Comparison of ENCODE assay signal across 24 cellular contexts in genomic region chr17:76050226-76051070, GRCh38. TPM values are rescaled to one million over a fixed set of nuclear protein-coding genes. Genes with fewer than 3 reads are reported as not detected.
DNase-seq lines count a peak whose midpoint lies in the region; TF ChIP-seq lines count a peak whose summit lies in the region.
"Had no signal": no experiment of that assay in that cellular context is flagged by ENCODE, and none has a peak within 500 bp of the region (broad histone marks: within the 10 kb centered on the region; RNA-seq: fewer than 3 reads in every experiment).

No MANE protein-coding gene starts in this region.

- H3K9me3 Mint-ChIP-seq in activated CD4-positive, alpha-beta T cell treated with anti-CD3 and anti-CD28 coated beads, Interleukin-2, amount 10 ng/mL, durations not matched to agents 24 days and 14 days, result no peaks in the 10 kb centered on the region
- H3K9me3 Mint-ChIP-seq in immature natural killer cell, result no peaks in the 10 kb centered on the region
- H3K9me3 Mint-ChIP-seq: activated naive CD8-positive, alpha-beta T cell treated with anti-CD3 and anti-CD28 coated beads, Interleukin-2, amount 10 ng/mL, durations not matched to agents 7 days and 5 days; effector memory CD8-positive, alpha-beta T cell had no signal

- no peak overlapping the region for H3K4me3 ChIP-seq in SK-N-MC
- no peak overlapping the region for H3K4me3 ChIP-seq in sigmoid colon
- H3K4me3 ChIP-seq: Peyer's patch, thoracic aorta had no signal

- peaks cover 0 to 41% (median 30%) of the 10 kb centered on the region in 4 donors for H3K4me1 ChIP-seq in sigmoid colon
- H3K4me1 ChIP-seq: Peyer's patch had no signal

- H3K27me3 ChIP-seq in sigmoid colon, result no peaks in the 10 kb centered on the region
- H3K27me3 ChIP-seq: Peyer's patch had no signal

- no peak for TF ChIP-seq EP300 in sigmoid colon (IDR thresholded peaks at IDR 0.05)

- no peak for DNase-seq in activated CD4-positive, alpha-beta T cell treated with anti-CD3 and anti-CD28 coated beads, Interleukin-2, amount 10 ng/mL, durations not matched to agents 24 days and 14 days
- no peak for DNase-seq in activated CD4-positive, alpha-beta T cell treated with anti-CD3 and anti-CD28 coated beads, Interleukin-2, amount 50 U/mL, for 4 hours
- no peak for DNase-seq in SK-N-MC (ENCODE audit: low read depth, low spot score)
- peak; percentile 35 for DNase-seq in glomerular visceral epithelial cell (ENCODE audit: extremely low spot score)
- no peak for DNase-seq in sigmoid colon
- no peak for DNase-seq in NCI-H1105 treated with DMSO at 0.1 percent for 48 hours (lab: John Stamatoyannopoulos, UW)
- no peak for DNase-seq in NCI-H2107 treated with DMSO at 0.1 percent for 48 hours (lab: John Stamatoyannopoulos, UW; ENCODE audit: unreplicated experiment)
- no peak for DNase-seq in immature natural killer cell
- DNase-seq: activated naive CD8-positive, alpha-beta T cell treated with anti-CD3 and anti-CD28 coated beads, Interleukin-2, amount 10 ng/mL, durations not matched to agents 7 days and 5 days; caudate nucleus; effector memory CD8-positive, alpha-beta T cell; EL; H7; NCI-H187; NCI-H526; Peyer's patch; right cardiac atrium; stimulated activated CD4-positive, alpha-beta T cell treated with anti-CD3 and anti-CD28 coated beads, Interleukin-2, amount 100 ng/mL, for 24 hours; SW 1271 had no signal

- no peaks in the 10 kb centered on the region for H3K27me3 Mint-ChIP-seq in activated CD4-positive, alpha-beta T cell treated with anti-CD3 and anti-CD28 coated beads, Interleukin-2, amount 10 ng/mL, durations not matched to agents 24 days and 14 days
- H3K27me3 Mint-ChIP-seq in immature natural killer cell (ENCODE audit: low read depth in 3 of 3), result peaks cover 0 to 5% (median 3%) of the 10 kb centered on the region in 3 donors
- H3K27me3 Mint-ChIP-seq: activated naive CD8-positive, alpha-beta T cell treated with anti-CD3 and anti-CD28 coated beads, Interleukin-2, amount 10 ng/mL, durations not matched to agents 7 days and 5 days; effector memory CD8-positive, alpha-beta T cell had no signal

- TF ChIP-seq CTCF in sigmoid colon (IDR thresholded peaks at IDR 0.05), result no peak

- no peak overlapping the region for H3K4me3 Mint-ChIP-seq in activated CD4-positive, alpha-beta T cell treated with anti-CD3 and anti-CD28 coated beads, Interleukin-2, amount 10 ng/mL, durations not matched to agents 24 days and 14 days
- no peak overlapping the region for H3K4me3 Mint-ChIP-seq in immature natural killer cell
- H3K4me3 Mint-ChIP-seq: activated naive CD8-positive, alpha-beta T cell treated with anti-CD3 and anti-CD28 coated beads, Interleukin-2, amount 10 ng/mL, durations not matched to agents 7 days and 5 days; effector memory CD8-positive, alpha-beta T cell had no signal

- WGBS in sigmoid colon, 2 donors, result 93 to 94% methylated on average over 16 of the region's 16 CpGs

- H3K4me1 Mint-ChIP-seq in activated CD4-positive, alpha-beta T cell treated with anti-CD3 and anti-CD28 coated beads, Interleukin-2, amount 10 ng/mL, durations not matched to agents 24 days and 14 days, result peaks cover 17% of the 10 kb centered on the region
- no peaks in the 10 kb centered on the region for H3K4me1 Mint-ChIP-seq in immature natural killer cell

- H3K27ac Mint-ChIP-seq in activated CD4-positive, alpha-beta T cell treated with anti-CD3 and anti-CD28 coated beads, Interleukin-2, amount 10 ng/mL, durations not matched to agents 24 days and 14 days, result peak overlapping the region; percentile 47
- H3K27ac Mint-ChIP-seq in immature natural killer cell, result no peak overlapping the region
- H3K27ac Mint-ChIP-seq: activated naive CD8-positive, alpha-beta T cell treated with anti-CD3 and anti-CD28 coated beads, Interleukin-2, amount 10 ng/mL, durations not matched to agents 7 days and 5 days had no signal

- no peak overlapping the region for H3K9ac ChIP-seq in SK-N-MC (ENCODE audit: insufficient read length)

- intact Hi-C loops in activated CD4-positive, alpha-beta T cell treated with anti-CD3 and anti-CD28 coated beads, Interleukin-2, amount 10 ng/mL, durations not matched to agents 24 days and 14 days (cut with micrococcal nuclease), result no loop called here
- intact Hi-C loops in sigmoid colon (cut with DNase I), result no loop called here

- H3K27ac ChIP-seq in SK-N-MC, result peak overlapping the region; percentile 31; the same call in 1 of the 2 replicates
- peak overlapping the region in 3 of 4 donors; percentile 36 to 67 (median 63) for H3K27ac ChIP-seq in sigmoid colon
- H3K27ac ChIP-seq: thoracic aorta had no signal

- peaks cover 62% of the 10 kb centered on the region for H3K36me3 Mint-ChIP-seq in activated CD4-positive, alpha-beta T cell treated with anti-CD3 and anti-CD28 coated beads, Interleukin-2, amount 10 ng/mL, durations not matched to agents 24 days and 14 days (ENCODE audit: low read depth)
- peaks cover 17 to 41% (median 35%) of the 10 kb centered on the region in 3 donors for H3K36me3 Mint-ChIP-seq in immature natural killer cell

- TF ChIP-seq POLR2A in sigmoid colon (IDR thresholded peaks at IDR 0.05), result no peak

- H3K9me3 ChIP-seq in SK-N-MC (ENCODE audit: low read depth, low read length) (no peaks in the 10 kb centered on the region), sigmoid colon (no peaks in the 10 kb centered on the region)
- H3K9me3 ChIP-seq: Peyer's patch, thoracic aorta had no signal

- H3K36me3 ChIP-seq in SK-N-MC (ENCODE audit: insufficient read depth, low read length) (peaks cover 77% of the 10 kb centered on the region), sigmoid colon (peaks cover 33 to 93% (median 51%) of the 10 kb centered on the region in 4 donors)

RNA-seq across cellular contexts. Expression of gene SRP68, which starts 21.9 kb away (rescaled TPM):
- total RNA-seq in activated CD4-positive, alpha-beta T cell treated with anti-CD3 and anti-CD28 coated beads, Interleukin-2, amount 10 ng/mL, durations not matched to agents 24 days and 14 days, result 169 and 170 TPM in 2 replicates
- 10 to 100 TPM; 53.1 to 60.6 (median 53.8) TPM for total RNA-seq in sigmoid colon
- polyA plus RNA-seq in sigmoid colon (10 to 100 TPM; 37.2 to 52.4 (median 37.7) TPM), immature natural killer cell (10 to 100 TPM; 30.1 to 62.6 (median 61.0) TPM)

RNA-seq across cellular contexts. Expression of gene EVPL, which starts 23.3 kb away (rescaled TPM):
- total RNA-seq in activated CD4-positive, alpha-beta T cell treated with anti-CD3 and anti-CD28 coated beads, Interleukin-2, amount 10 ng/mL, durations not matched to agents 24 days and 14 days, result 0.09 and 0.17 TPM in 2 replicates
- 10 to 100 TPM in 1 of 4 donors, 1 to 10 TPM in 3; 2.9 to 23.5 (median 7.2) TPM for total RNA-seq in sigmoid colon
- polyA plus RNA-seq in sigmoid colon (10 to 100 TPM in 1 of 3 donors, 1 to 10 TPM in 2; 4.6 to 16.0 (median 4.8) TPM), immature natural killer cell (not detected)
- total RNA-seq: A172, H7, lung microvascular endothelial cell had no signal

RNA-seq across cellular contexts. Expression of gene GALR2, which starts 24.1 kb away (rescaled TPM):
- total RNA-seq in activated CD4-positive, alpha-beta T cell treated with anti-CD3 and anti-CD28 coated beads, Interleukin-2, amount 10 ng/mL, durations not matched to agents 24 days and 14 days, result 2.3 and 2.7 TPM in 2 replicates
- total RNA-seq in sigmoid colon, result 10 to 100 TPM in 1 of 4 donors, 1 to 10 TPM in 3; 5.4 to 20.2 (median 8.2) TPM
- polyA plus RNA-seq in sigmoid colon, result 1 to 10 TPM in 1 of 3 donors, not detected in 2; 1.6 TPM
- under 1 TPM in 1 of 3 donors, not detected in 2; 0.18 TPM for polyA plus RNA-seq in immature natural killer cell
- total RNA-seq: A172; activated naive CD8-positive, alpha-beta T cell treated with anti-CD3 and anti-CD28 coated beads, Interleukin-2, amount 10 ng/mL, durations not matched to agents 7 days and 5 days; fibroblast of villous mesenchyme; right cardiac atrium had no signal
- polyA plus RNA-seq: right cardiac atrium had no signal

RNA-seq across cellular contexts. Expression of gene ZACN, which starts 28.5 kb away (rescaled TPM):
- total RNA-seq in activated CD4-positive, alpha-beta T cell treated with anti-CD3 and anti-CD28 coated beads, Interleukin-2, amount 10 ng/mL, durations not matched to agents 24 days and 14 days, result 4.1 TPM in 2 replicates
- 1 to 10 TPM in 2 of 4 donors, under 1 TPM in 2; 0.16 to 3.5 (median 0.81) TPM for total RNA-seq in sigmoid colon
- polyA plus RNA-seq in sigmoid colon, result 1 to 10 TPM; 1.2 to 1.3 (median 1.2) TPM
- under 1 TPM in 2 of 3 donors, not detected in 1; 0.59 to 0.60 TPM for polyA plus RNA-seq in immature natural killer cell
- total RNA-seq: A172; activated naive CD8-positive, alpha-beta T cell treated with anti-CD3 and anti-CD28 coated beads, Interleukin-2, amount 10 ng/mL, durations not matched to agents 7 days and 5 days; fibroblast of villous mesenchyme; HT-29; lung microvascular endothelial cell; Peyer's patch; right cardiac atrium; thoracic aorta had no signal

RNA-seq across cellular contexts. Expression of gene CDK3, which starts 49.8 kb away (rescaled TPM):
- total RNA-seq in activated CD4-positive, alpha-beta T cell treated with anti-CD3 and anti-CD28 coated beads, Interleukin-2, amount 10 ng/mL, durations not matched to agents 24 days and 14 days, result 6.6 and 7.4 TPM in 2 replicates
- 1 to 10 TPM in 2 of 4 donors, under 1 TPM in 1, not detected in 1; 0.71 to 2.6 (median 1.4) TPM for total RNA-seq in sigmoid colon
- polyA plus RNA-seq in sigmoid colon (10 to 100 TPM; 11.9 to 15.0 (median 15.0) TPM), immature natural killer cell (1 to 10 TPM in 2 of 3 donors, not detected in 1; 1.0 to 1.1 TPM)
